Comparison of ENCODE assay signal across 23 cellular contexts in the genomic region with DNA sequence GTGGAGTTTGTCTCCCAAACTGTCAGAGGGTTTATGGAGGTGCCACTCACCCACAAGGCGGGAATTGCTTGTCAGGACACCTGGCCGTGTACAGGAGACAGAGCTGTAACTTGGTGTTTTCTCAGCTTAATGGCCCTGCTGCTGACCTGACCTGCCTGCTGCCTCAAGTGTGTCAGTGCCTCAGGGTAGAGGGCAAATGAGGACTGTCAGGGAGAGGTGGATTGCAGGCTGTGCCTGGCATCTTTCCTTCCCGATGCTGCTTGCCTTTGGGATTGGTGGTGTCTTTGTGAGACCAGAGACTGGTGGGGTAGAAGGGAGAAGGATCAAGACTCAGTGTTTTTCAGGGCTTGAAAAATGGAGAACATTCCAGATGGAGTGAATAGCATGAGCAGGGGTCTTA. TPM values are rescaled to one million over a fixed set of nuclear protein-coding genes. Genes with fewer than 3 reads are reported as not detected.
DNase-seq lines count a peak whose midpoint lies in the region; ATAC-seq and TF ChIP-seq lines count a peak whose summit lies in the region.
"Had no signal": no experiment of that assay in that cellular context is flagged by ENCODE, and none has a peak within 500 bp of the region (broad histone marks: within the 10 kb centered on the region; RNA-seq: fewer than 3 reads in every experiment).

No MANE protein-coding gene starts in this region.

- peaks cover 2 to 4% of the 10 kb centered on the region in 2 donors for H3K36me3 Mint-ChIP-seq in activated T-cell treated with anti-CD3 and anti-CD28 coated beads, Interleukin-2, amount 50 U/mL, for 72 hours (ENCODE audit: insufficient read depth in 2 of 2)
- H3K36me3 Mint-ChIP-seq in activated T-helper 17 cell treated with anti-CD3 and anti-CD28 coated beads, Interleukin-2, amount 50 U/mL, for 72 hours (ENCODE audit: low read depth): peaks cover 97% of the 10 kb centered on the region
- H3K36me3 Mint-ChIP-seq in CD8-positive, alpha-beta memory T cell: peaks cover 6 to 98% (median 11%) of the 10 kb centered on the region in 3 donors

- H3K4me3 ChIP-seq in stomach smooth muscle (ENCODE audit: low read length in 2 of 2) (no peak overlapping the region), Peyer's patch (no peak overlapping the region)
- H3K4me3 ChIP-seq in CD8-positive, alpha-beta memory T cell (ENCODE audit: low read length): no peak overlapping the region
- H3K4me3 ChIP-seq: tibial artery had no signal

- no peaks in the 10 kb centered on the region for H3K4me1 Mint-ChIP-seq in activated T-cell treated with anti-CD3 and anti-CD28 coated beads, Interleukin-2, amount 50 U/mL, for 72 hours (ENCODE audit: low read depth)
- H3K4me1 Mint-ChIP-seq in activated T-helper 17 cell treated with anti-CD3 and anti-CD28 coated beads, Interleukin-2, amount 50 U/mL, for 72 hours: peaks cover 5% of the 10 kb centered on the region
- peaks cover 4 to 9% (median 5%) of the 10 kb centered on the region in 3 donors for H3K4me1 Mint-ChIP-seq in CD8-positive, alpha-beta memory T cell
- H3K4me1 Mint-ChIP-seq: activated CD4-positive, alpha-beta T cell treated with anti-CD3 and anti-CD28 coated beads, Interleukin-2, amount 10 ng/mL, durations not matched to agents 7 days and 5 days had no signal

- H3K27ac Mint-ChIP-seq in activated T-cell treated with anti-CD3 and anti-CD28 coated beads, Interleukin-2, amount 50 U/mL, for 72 hours: peak overlapping the region; percentile 2
- H3K27ac Mint-ChIP-seq in activated T-helper 17 cell treated with anti-CD3 and anti-CD28 coated beads, Interleukin-2, amount 50 U/mL, for 72 hours: peak overlapping the region; percentile 75
- peak overlapping the region in 4 of 8 donors; percentile 37 to 59 (median 46) for H3K27ac Mint-ChIP-seq in CD8-positive, alpha-beta memory T cell
- H3K27ac Mint-ChIP-seq: activated CD4-positive, alpha-beta T cell treated with anti-CD3 and anti-CD28 coated beads, Interleukin-2, amount 10 ng/mL, durations not matched to agents 7 days and 5 days had no signal

- peaks cover 57% of the 10 kb centered on the region for H3K4me1 ChIP-seq in stomach smooth muscle (ENCODE audit: control insufficient read depth, insufficient read depth, low read length)
- H3K4me1 ChIP-seq in Peyer's patch: peaks cover 0 to 23% (median 0%) of the 10 kb centered on the region in 4 donors
- no peaks in the 10 kb centered on the region for H3K4me1 ChIP-seq in CD8-positive, alpha-beta memory T cell (ENCODE audit: insufficient read depth, low read length)

- H3K27me3 Mint-ChIP-seq in activated T-cell treated with anti-CD3 and anti-CD28 coated beads, Interleukin-2, amount 50 U/mL, for 72 hours (ENCODE audit: low read depth): no peaks in the 10 kb centered on the region
- no peaks in the 10 kb centered on the region for H3K27me3 Mint-ChIP-seq in activated T-helper 17 cell treated with anti-CD3 and anti-CD28 coated beads, Interleukin-2, amount 50 U/mL, for 72 hours
- H3K27me3 Mint-ChIP-seq in CD8-positive, alpha-beta memory T cell: peaks cover 0 to 2% of the 10 kb centered on the region in 2 donors
- H3K27me3 Mint-ChIP-seq: activated CD4-positive, alpha-beta T cell treated with anti-CD3 and anti-CD28 coated beads, Interleukin-2, amount 10 ng/mL, durations not matched to agents 7 days and 5 days; activated naive CD4-positive, alpha-beta T cell treated with anti-CD3 and anti-CD28 coated beads, Interleukin-2, amount 50 U/mL, for 24 hours; memory B cell had no signal

- POLR2A ChIA-PET in CD8-positive, alpha-beta memory T cell (lab: Charles Lee): interaction anchor here (1.3 kb wide), 1 partner anchor 10 kb away, joined by 3 read pairs; no protein-coding TSS in a partner anchor

- no peak for DNase-seq in activated T-cell treated with anti-CD3 and anti-CD28 coated beads, Interleukin-2, amount 50 U/mL, for 72 hours
- DNase-seq in activated T-cell treated with anti-CD3 and anti-CD28 coated beads for 4 hours (no peak), left kidney (ENCODE audit: low read depth, low spot score) (peak; percentile 76), Peyer's patch (no peak)
- DNase-seq in stimulated activated CD4-positive, alpha-beta T cell treated with anti-CD3 and anti-CD28 coated beads, Interleukin-4, amount 100 ng/mL, for 24 hours: no peak
- DNase-seq in CD8-positive, alpha-beta memory T cell: no peak
- DNase-seq: activated CD4-positive, alpha-beta T cell treated with anti-CD3 and anti-CD28 coated beads, Interleukin-2, amount 10 ng/mL, durations not matched to agents 7 days and 5 days; brain microvascular endothelial cell; DND-41; effector CD8-positive, alpha-beta T cell; hippocampal formation; natural killer cell; NCI-H1694; NCI-H2227 treated with DMSO at 0.1 percent for 48 hours; NK-92 treated with Interleukin-12 subunit alpha and Interleukin-12 subunit beta, amount 100 ng/mL, for 24 hours; RPMI8226; SW 1271; tibial artery had no signal

- no peak for TF ChIP-seq POLR2A in Peyer's patch (IDR thresholded peaks at IDR 0.05)

- no peak for TF ChIP-seq CTCF in Peyer's patch (IDR thresholded peaks at IDR 0.05)

- H3K36me3 ChIP-seq in stomach smooth muscle (ENCODE audit: control insufficient read depth in 2 of 2, insufficient read depth in 2 of 2, low read length in 2 of 2) (peaks cover 27 to 48% of the 10 kb centered on the region in 2 donors), Peyer's patch (peaks cover 0 to 96% (median 0%) of the 10 kb centered on the region in 3 donors)
- peaks cover 61% of the 10 kb centered on the region for H3K36me3 ChIP-seq in CD8-positive, alpha-beta memory T cell (ENCODE audit: insufficient read depth, low read length)

- no peaks in the 10 kb centered on the region for H3K27me3 ChIP-seq in stomach smooth muscle (ENCODE audit: control insufficient read depth in 1 of 2, insufficient read depth in 2 of 2, low read length in 2 of 2)
- no peaks in the 10 kb centered on the region for H3K27me3 ChIP-seq in Peyer's patch
- H3K27me3 ChIP-seq in CD8-positive, alpha-beta memory T cell (ENCODE audit: insufficient read depth, low read length, poor library complexity, severe bottlenecking): no peaks in the 10 kb centered on the region
- H3K27me3 ChIP-seq: brain microvascular endothelial cell, tibial artery had no signal

- CTCF ChIA-PET in CD8-positive, alpha-beta memory T cell (lab: Charles Lee): interaction anchor here (7.9 kb wide), 1 partner anchor 9 kb away, joined by 41 read pairs; no protein-coding TSS in a partner anchor

- no peak overlapping the region for H3K4me3 Mint-ChIP-seq in activated T-cell treated with anti-CD3 and anti-CD28 coated beads, Interleukin-2, amount 50 U/mL, for 72 hours
- H3K4me3 Mint-ChIP-seq in activated T-helper 17 cell treated with anti-CD3 and anti-CD28 coated beads, Interleukin-2, amount 50 U/mL, for 72 hours: no peak overlapping the region
- no peak overlapping the region for H3K4me3 Mint-ChIP-seq in CD8-positive, alpha-beta memory T cell
- H3K4me3 Mint-ChIP-seq: activated CD4-positive, alpha-beta T cell treated with anti-CD3 and anti-CD28 coated beads, Interleukin-2, amount 10 ng/mL, durations not matched to agents 7 days and 5 days; activated naive CD4-positive, alpha-beta T cell treated with anti-CD3 and anti-CD28 coated beads, Interleukin-2, amount 50 U/mL, for 24 hours; memory B cell; natural killer cell had no signal

- no peaks in the 10 kb centered on the region for H3K9me3 ChIP-seq in stomach smooth muscle (ENCODE audit: control insufficient read depth in 2 of 2, low read length in 2 of 2)
- H3K9me3 ChIP-seq in Peyer's patch: no peaks in the 10 kb centered on the region
- H3K9me3 ChIP-seq in CD8-positive, alpha-beta memory T cell (ENCODE audit: low read length): no peaks in the 10 kb centered on the region
- H3K9me3 ChIP-seq: tibial artery had no signal

- no peak for ATAC-seq in activated T-cell treated with anti-CD3 and anti-CD28 coated beads, Interleukin-2, amount 50 U/mL, for 72 hours (replicated peaks in 1 of 2)
- no peak for ATAC-seq in activated T-helper 17 cell treated with anti-CD3 and anti-CD28 coated beads, Interleukin-2, amount 50 U/mL, for 72 hours (replicated peaks)
- ATAC-seq: natural killer cell had no signal

- H3K27ac ChIP-seq in stomach smooth muscle (ENCODE audit: low read length) (peak overlapping the region; percentile 99), Peyer's patch (no peak overlapping the region)
- no peak overlapping the region for H3K27ac ChIP-seq in CD8-positive, alpha-beta memory T cell (ENCODE audit: low read depth, low read length)
- H3K27ac ChIP-seq: brain microvascular endothelial cell, C4-2B had no signal

- H3K9me3 Mint-ChIP-seq in activated T-cell treated with anti-CD3 and anti-CD28 coated beads, Interleukin-2, amount 50 U/mL, for 72 hours: no peaks in the 10 kb centered on the region
- no peaks in the 10 kb centered on the region for H3K9me3 Mint-ChIP-seq in activated T-helper 17 cell treated with anti-CD3 and anti-CD28 coated beads, Interleukin-2, amount 50 U/mL, for 72 hours
- H3K9me3 Mint-ChIP-seq in CD8-positive, alpha-beta memory T cell: peaks cover 0 to 1% (median 0%) of the 10 kb centered on the region in 5 donors
- H3K9me3 Mint-ChIP-seq: activated CD4-positive, alpha-beta T cell treated with anti-CD3 and anti-CD28 coated beads, Interleukin-2, amount 10 ng/mL, durations not matched to agents 7 days and 5 days; activated naive CD4-positive, alpha-beta T cell treated with anti-CD3 and anti-CD28 coated beads, Interleukin-2, amount 50 U/mL, for 24 hours; memory B cell; natural killer cell had no signal

- H3K9ac ChIP-seq in stomach smooth muscle (ENCODE audit: low read length in 2 of 2): peak overlapping the region; percentile 44 to 62

RNA-seq across cellular contexts. Expression of a gene that starts 31.4 kb away (rescaled TPM):
- total RNA-seq in activated T-cell treated with anti-CD3 and anti-CD28 coated beads, Interleukin-2, amount 50 U/mL, for 72 hours: 1 to 10 TPM; 3.8 to 4.5 TPM
- total RNA-seq in activated T-helper 17 cell treated with anti-CD3 and anti-CD28 coated beads, Interleukin-2, amount 50 U/mL, for 72 hours: 1 to 10 TPM; 3.5 to 4.2 TPM
- 10 to 100 TPM in 3 of 4 donors, not detected in 1; 23.1 to 30.8 (median 26.5) TPM for total RNA-seq in Peyer's patch
- 1 to 10 TPM; 2.3 to 2.5 TPM for total RNA-seq in CD8-positive, alpha-beta memory T cell
- 7.1 TPM for polyA plus RNA-seq in CD8-positive, alpha-beta memory T cell

RNA-seq across cellular contexts. Expression of a gene that starts 31.6 kb away (rescaled TPM):
- 100 to 1,000 TPM; 108 to 123 TPM for total RNA-seq in activated T-cell treated with anti-CD3 and anti-CD28 coated beads, Interleukin-2, amount 50 U/mL, for 72 hours
- 10 to 100 TPM; 10.7 to 65.8 TPM for total RNA-seq in activated T-helper 17 cell treated with anti-CD3 and anti-CD28 coated beads, Interleukin-2, amount 50 U/mL, for 72 hours
- total RNA-seq in Peyer's patch: 1 to 10 TPM; 3.7 to 7.7 (median 4.8) TPM
- total RNA-seq in CD8-positive, alpha-beta memory T cell: 10 to 100 TPM; 33.3 to 38.0 TPM
- polyA plus RNA-seq in CD8-positive, alpha-beta memory T cell: 21.1 TPM
